In genomic region chr17:77451271-77451893, GRCh38 we compare ENCODE assay signal across 1 cellular context.
TF ChIP-seq lines count a peak whose summit lies in the region.

No MANE protein-coding gene starts in this region.

TF ChIP-seq in H1, 55 proteins besides CTCF, POLR2A, EP300 and RAD21 (continued from another document):
- TF ChIP-seq SIN3A (conservative IDR thresholded peaks at IDR 0.05 in 1 of 2, IDR thresholded peaks at IDR 0.05 in 1 of 2; ENCODE audit: low read depth in 1 of 2, low read length in 2 of 2) (no peak), SUZ12 (IDR thresholded peaks at IDR 0.05; ENCODE audit: low read length) (no peak), KDM1A (IDR thresholded peaks at IDR 0.05; ENCODE audit: borderline replicate concordance, low read length) (no peak), TCF12 (IDR thresholded peaks at IDR 0.05; ENCODE audit: low read depth, low read length) (no peak), NANOG (IDR thresholded peaks at IDR 0.05; ENCODE audit: insufficient read depth, low read depth, low read length, poor library complexity, severe bottlenecking) (peak; percentile 27), JUN (IDR thresholded peaks at IDR 0.05; ENCODE audit: low read depth, low read length) (no peak), RXRA (IDR thresholded peaks at IDR 0.05; ENCODE audit: insufficient read depth, low read depth, low read length) (no peak), BRCA1 (IDR thresholded peaks at IDR 0.05; ENCODE audit: low read depth, low read length) (no peak), RFX5 (IDR thresholded peaks at IDR 0.05; ENCODE audit: borderline replicate concordance, low read depth, low read length) (no peak), CEBPB (IDR thresholded peaks at IDR 0.05; ENCODE audit: low read depth, low read length) (no peak), ATF2 (IDR thresholded peaks at IDR 0.05; ENCODE audit: low read length) (no peak), ZNF274 (IDR thresholded peaks at IDR 0.05; ENCODE audit: borderline replicate concordance, extremely low read depth, low read length) (no peak), PHF8 (conservative IDR thresholded peaks at IDR 0.05; ENCODE audit: low read depth, low read length) (peak; percentile 29; the same call in 1 of the 2 replicates), YY1 (IDR thresholded peaks at IDR 0.05; ENCODE audit: low read depth, low read length) (no peak), SAP30 (IDR thresholded peaks at IDR 0.05; ENCODE audit: insufficient read depth, insufficient replicate concordance, low read length) (no peak), CBX8 (IDR thresholded peaks at IDR 0.05; ENCODE audit: borderline replicate concordance, low read depth, low read length) (no peak), ASH2L (IDR thresholded peaks at IDR 0.05; ENCODE audit: low read length) (no peak), CHD2 (IDR thresholded peaks at IDR 0.05; ENCODE audit: low read length) (no peak), USF2 (IDR thresholded peaks at IDR 0.05; ENCODE audit: low read length) (peak; percentile 76), GTF2F1 (IDR thresholded peaks at IDR 0.05; ENCODE audit: borderline replicate concordance, low read depth, low read length) (no peak), TEAD4 (IDR thresholded peaks at IDR 0.05; ENCODE audit: low read depth, low read length) (no peak), MAX (IDR thresholded peaks at IDR 0.05) (peak; percentile 72), KDM5A (IDR thresholded peaks at IDR 0.05; ENCODE audit: low read length) (no peak), EZH2 (IDR thresholded peaks at IDR 0.05; ENCODE audit: low read depth, low read length, severe bottlenecking) (no peak), SP1 (IDR thresholded peaks at IDR 0.05; ENCODE audit: low read depth, low read length) (no peak), MAFK (IDR thresholded peaks at IDR 0.05; ENCODE audit: low read depth, low read length) (no peak), BCL11A (IDR thresholded peaks at IDR 0.05; ENCODE audit: low read depth in 2 of 2, low read length in 2 of 2) (no peak), CREB1 (IDR thresholded peaks at IDR 0.05) (no peak; the same call in 1 of the 2 replicates), KDM4A (IDR thresholded peaks at IDR 0.05; ENCODE audit: low read depth, low read length, severe bottlenecking) (peak; percentile 10), FOSL1 (IDR thresholded peaks at IDR 0.05; ENCODE audit: insufficient read depth, low read depth, low read length) (no peak), TAF7 (optimal IDR thresholded peaks at IDR 0.05; ENCODE audit: borderline replicate concordance, low read depth, low read length) (peak; percentile 69), POU5F1 (IDR thresholded peaks at IDR 0.05; ENCODE audit: low read depth, low read length) (no peak), CBX5 (IDR thresholded peaks at IDR 0.05; ENCODE audit: low read depth, low read length) (no peak), CHD1 (IDR thresholded peaks at IDR 0.05; ENCODE audit: low read depth, low read length) (no peak), SP4 (IDR thresholded peaks at IDR 0.05; ENCODE audit: low read length) (no peak), NRF1 (IDR thresholded peaks at IDR 0.05; ENCODE audit: low read depth, low read length) (no peak), RNF2 (IDR thresholded peaks at IDR 0.05; ENCODE audit: borderline replicate concordance, low read depth, low read length, missing control alignments, poor library complexity, severe bottlenecking) (peak; percentile 18), POLR2AphosphoS5 (IDR thresholded peaks at IDR 0.05; ENCODE audit: low read depth, low read length) (peak; percentile 68), HDAC6 (IDR thresholded peaks at IDR 0.05; ENCODE audit: low read depth, low read length) (no peak), TBP (IDR thresholded peaks at IDR 0.05; ENCODE audit: low read depth, low read length) (0 out of 2 replicates have a peak, but pooled peaks have one; percentile 28), EGR1 (IDR thresholded peaks at IDR 0.05; ENCODE audit: borderline replicate concordance, low read depth, low read length) (peak; percentile 53; the same call in 1 of the 2 replicates), HDAC2 (IDR thresholded peaks at IDR 0.05; ENCODE audit: borderline replicate concordance in 1 of 2, low read depth in 2 of 2, low read length in 2 of 2) (no peak), BACH1 (IDR thresholded peaks at IDR 0.05; ENCODE audit: low read length) (no peak)
- TF ChIP-seq, protein P1, sequence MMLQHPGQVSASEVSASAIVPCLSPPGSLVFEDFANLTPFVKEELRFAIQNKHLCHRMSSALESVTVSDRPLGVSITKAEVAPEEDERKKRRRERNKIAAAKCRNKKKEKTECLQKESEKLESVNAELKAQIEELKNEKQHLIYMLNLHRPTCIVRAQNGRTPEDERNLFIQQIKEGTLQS (IDR thresholded peaks at IDR 0.05; ENCODE audit: insufficient read depth, low read depth, low read length): 0 out of 2 replicates have a peak, but pooled peaks have one; percentile 13
- TF ChIP-seq, protein P2, sequence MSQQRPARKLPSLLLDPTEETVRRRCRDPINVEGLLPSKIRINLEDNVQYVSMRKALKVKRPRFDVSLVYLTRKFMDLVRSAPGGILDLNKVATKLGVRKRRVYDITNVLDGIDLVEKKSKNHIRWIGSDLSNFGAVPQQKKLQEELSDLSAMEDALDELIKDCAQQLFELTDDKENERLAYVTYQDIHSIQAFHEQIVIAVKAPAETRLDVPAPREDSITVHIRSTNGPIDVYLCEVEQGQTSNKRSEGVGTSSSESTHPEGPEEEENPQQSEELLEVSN (IDR thresholded peaks at IDR 0.05): no peak
- TF ChIP-seq, protein P3, sequence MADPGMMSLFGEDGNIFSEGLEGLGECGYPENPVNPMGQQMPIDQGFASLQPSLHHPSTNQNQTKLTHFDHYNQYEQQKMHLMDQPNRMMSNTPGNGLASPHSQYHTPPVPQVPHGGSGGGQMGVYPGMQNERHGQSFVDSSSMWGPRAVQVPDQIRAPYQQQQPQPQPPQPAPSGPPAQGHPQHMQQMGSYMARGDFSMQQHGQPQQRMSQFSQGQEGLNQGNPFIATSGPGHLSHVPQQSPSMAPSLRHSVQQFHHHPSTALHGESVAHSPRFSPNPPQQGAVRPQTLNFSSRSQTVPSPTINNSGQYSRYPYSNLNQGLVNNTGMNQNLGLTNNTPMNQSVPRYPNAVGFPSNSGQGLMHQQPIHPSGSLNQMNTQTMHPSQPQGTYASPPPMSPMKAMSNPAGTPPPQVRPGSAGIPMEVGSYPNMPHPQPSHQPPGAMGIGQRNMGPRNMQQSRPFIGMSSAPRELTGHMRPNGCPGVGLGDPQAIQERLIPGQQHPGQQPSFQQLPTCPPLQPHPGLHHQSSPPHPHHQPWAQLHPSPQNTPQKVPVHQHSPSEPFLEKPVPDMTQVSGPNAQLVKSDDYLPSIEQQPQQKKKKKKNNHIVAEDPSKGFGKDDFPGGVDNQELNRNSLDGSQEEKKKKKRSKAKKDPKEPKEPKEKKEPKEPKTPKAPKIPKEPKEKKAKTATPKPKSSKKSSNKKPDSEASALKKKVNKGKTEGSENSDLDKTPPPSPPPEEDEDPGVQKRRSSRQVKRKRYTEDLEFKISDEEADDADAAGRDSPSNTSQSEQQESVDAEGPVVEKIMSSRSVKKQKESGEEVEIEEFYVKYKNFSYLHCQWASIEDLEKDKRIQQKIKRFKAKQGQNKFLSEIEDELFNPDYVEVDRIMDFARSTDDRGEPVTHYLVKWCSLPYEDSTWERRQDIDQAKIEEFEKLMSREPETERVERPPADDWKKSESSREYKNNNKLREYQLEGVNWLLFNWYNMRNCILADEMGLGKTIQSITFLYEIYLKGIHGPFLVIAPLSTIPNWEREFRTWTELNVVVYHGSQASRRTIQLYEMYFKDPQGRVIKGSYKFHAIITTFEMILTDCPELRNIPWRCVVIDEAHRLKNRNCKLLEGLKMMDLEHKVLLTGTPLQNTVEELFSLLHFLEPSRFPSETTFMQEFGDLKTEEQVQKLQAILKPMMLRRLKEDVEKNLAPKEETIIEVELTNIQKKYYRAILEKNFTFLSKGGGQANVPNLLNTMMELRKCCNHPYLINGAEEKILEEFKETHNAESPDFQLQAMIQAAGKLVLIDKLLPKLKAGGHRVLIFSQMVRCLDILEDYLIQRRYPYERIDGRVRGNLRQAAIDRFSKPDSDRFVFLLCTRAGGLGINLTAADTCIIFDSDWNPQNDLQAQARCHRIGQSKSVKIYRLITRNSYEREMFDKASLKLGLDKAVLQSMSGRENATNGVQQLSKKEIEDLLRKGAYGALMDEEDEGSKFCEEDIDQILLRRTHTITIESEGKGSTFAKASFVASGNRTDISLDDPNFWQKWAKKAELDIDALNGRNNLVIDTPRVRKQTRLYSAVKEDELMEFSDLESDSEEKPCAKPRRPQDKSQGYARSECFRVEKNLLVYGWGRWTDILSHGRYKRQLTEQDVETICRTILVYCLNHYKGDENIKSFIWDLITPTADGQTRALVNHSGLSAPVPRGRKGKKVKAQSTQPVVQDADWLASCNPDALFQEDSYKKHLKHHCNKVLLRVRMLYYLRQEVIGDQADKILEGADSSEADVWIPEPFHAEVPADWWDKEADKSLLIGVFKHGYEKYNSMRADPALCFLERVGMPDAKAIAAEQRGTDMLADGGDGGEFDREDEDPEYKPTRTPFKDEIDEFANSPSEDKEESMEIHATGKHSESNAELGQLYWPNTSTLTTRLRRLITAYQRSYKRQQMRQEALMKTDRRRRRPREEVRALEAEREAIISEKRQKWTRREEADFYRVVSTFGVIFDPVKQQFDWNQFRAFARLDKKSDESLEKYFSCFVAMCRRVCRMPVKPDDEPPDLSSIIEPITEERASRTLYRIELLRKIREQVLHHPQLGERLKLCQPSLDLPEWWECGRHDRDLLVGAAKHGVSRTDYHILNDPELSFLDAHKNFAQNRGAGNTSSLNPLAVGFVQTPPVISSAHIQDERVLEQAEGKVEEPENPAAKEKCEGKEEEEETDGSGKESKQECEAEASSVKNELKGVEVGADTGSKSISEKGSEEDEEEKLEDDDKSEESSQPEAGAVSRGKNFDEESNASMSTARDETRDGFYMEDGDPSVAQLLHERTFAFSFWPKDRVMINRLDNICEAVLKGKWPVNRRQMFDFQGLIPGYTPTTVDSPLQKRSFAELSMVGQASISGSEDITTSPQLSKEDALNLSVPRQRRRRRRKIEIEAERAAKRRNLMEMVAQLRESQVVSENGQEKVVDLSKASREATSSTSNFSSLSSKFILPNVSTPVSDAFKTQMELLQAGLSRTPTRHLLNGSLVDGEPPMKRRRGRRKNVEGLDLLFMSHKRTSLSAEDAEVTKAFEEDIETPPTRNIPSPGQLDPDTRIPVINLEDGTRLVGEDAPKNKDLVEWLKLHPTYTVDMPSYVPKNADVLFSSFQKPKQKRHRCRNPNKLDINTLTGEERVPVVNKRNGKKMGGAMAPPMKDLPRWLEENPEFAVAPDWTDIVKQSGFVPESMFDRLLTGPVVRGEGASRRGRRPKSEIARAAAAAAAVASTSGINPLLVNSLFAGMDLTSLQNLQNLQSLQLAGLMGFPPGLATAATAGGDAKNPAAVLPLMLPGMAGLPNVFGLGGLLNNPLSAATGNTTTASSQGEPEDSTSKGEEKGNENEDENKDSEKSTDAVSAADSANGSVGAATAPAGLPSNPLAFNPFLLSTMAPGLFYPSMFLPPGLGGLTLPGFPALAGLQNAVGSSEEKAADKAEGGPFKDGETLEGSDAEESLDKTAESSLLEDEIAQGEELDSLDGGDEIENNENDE (IDR thresholded peaks at IDR 0.05; ENCODE audit: insufficient replicate concordance, low read length): no peak
